In the genomic region with DNA sequence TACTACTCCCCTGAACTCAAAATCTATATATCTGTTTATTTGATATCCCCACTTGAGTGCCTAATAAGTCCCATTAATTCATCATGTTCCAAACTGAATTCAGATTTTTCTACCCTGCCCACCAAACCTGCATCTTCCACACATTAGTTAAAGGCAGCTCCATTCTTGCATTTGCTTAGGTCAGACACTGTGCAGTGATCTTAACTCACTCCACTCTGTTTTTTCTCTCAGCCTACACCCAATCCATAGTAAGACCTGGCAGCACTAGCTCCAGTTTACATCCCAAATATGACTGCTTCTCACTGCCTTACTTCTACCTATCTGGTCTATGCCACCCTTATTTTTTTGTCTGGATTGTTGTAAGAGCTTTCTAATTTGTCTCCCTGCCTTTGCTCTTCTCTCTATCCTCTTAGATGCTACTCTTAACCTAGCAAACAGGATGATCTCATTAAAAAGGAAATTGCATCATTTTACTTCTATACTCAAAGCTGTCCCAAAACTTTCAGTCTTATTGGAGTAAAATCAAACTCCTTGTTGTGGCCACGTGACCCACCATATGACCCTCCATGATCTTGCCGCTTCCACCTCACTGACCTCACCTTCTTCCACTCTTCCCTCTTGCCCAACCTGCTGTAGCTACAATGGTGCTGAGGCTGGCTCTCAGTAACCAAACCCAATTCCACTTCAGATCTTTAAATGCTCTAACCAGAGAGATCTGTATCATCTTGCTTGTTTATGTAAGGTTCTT, we compare ENCODE assay signal across 1 cellular context.
TF ChIP-seq lines count a peak whose summit lies in the region.

No MANE protein-coding gene starts in this region.

TF ChIP-seq in K562, 482 proteins besides CTCF, POLR2A, EP300 and RAD21 (continued from another document and continues in another):
- TF ChIP-seq, protein P1, sequence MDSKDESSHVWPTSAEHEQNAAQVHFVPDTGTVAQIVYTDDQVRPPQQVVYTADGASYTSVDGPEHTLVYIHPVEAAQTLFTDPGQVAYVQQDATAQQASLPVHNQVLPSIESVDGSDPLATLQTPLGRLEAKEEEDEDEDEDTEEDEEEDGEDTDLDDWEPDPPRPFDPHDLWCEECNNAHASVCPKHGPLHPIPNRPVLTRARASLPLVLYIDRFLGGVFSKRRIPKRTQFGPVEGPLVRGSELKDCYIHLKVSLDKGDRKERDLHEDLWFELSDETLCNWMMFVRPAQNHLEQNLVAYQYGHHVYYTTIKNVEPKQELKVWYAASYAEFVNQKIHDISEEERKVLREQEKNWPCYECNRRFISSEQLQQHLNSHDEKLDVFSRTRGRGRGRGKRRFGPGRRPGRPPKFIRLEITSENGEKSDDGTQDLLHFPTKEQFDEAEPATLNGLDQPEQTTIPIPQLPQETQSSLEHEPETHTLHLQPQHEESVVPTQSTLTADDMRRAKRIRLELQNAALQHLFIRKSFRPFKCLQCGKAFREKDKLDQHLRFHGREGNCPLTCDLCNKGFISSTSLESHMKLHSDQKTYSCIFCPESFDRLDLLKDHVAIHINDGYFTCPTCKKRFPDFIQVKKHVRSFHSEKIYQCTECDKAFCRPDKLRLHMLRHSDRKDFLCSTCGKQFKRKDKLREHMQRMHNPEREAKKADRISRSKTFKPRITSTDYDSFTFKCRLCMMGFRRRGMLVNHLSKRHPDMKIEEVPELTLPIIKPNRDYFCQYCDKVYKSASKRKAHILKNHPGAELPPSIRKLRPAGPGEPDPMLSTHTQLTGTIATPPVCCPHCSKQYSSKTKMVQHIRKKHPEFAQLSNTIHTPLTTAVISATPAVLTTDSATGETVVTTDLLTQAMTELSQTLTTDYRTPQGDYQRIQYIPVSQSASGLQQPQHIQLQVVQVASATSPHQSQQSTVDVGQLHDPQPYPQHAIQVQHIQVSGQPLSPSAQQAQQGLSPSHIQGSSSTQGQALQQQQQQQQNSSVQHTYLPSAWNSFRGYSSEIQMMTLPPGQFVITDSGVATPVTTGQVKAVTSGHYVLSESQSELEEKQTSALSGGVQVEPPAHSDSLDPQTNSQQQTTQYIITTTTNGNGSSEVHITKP (IDR thresholded peaks at IDR 0.05; ENCODE audit: partially characterized antibody): no peak
- peak; percentile 81 for TF ChIP-seq ZSCAN32 (CRISPR knock-in tag; IDR thresholded peaks at IDR 0.05)
- TF ChIP-seq, protein P2, sequence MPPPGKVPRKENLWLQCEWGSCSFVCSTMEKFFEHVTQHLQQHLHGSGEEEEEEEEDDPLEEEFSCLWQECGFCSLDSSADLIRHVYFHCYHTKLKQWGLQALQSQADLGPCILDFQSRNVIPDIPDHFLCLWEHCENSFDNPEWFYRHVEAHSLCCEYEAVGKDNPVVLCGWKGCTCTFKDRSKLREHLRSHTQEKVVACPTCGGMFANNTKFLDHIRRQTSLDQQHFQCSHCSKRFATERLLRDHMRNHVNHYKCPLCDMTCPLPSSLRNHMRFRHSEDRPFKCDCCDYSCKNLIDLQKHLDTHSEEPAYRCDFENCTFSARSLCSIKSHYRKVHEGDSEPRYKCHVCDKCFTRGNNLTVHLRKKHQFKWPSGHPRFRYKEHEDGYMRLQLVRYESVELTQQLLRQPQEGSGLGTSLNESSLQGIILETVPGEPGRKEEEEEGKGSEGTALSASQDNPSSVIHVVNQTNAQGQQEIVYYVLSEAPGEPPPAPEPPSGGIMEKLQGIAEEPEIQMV (tag; conservative IDR thresholded peaks at IDR 0.05; ENCODE audit: low read depth): no peak
- TF ChIP-seq HMG20B (CRISPR knock-in tag; IDR thresholded peaks at IDR 0.05): no peak
- TF ChIP-seq FOXA1 (IDR thresholded peaks at IDR 0.05; ENCODE audit: borderline replicate concordance): no peak
- TF ChIP-seq ZBTB1 (CRISPR knock-in tag; IDR thresholded peaks at IDR 0.05; ENCODE audit: borderline replicate concordance, low read depth): no peak
- no peak for TF ChIP-seq IRF2 (CRISPR knock-in tag; IDR thresholded peaks at IDR 0.05)
- TF ChIP-seq, protein P3, sequence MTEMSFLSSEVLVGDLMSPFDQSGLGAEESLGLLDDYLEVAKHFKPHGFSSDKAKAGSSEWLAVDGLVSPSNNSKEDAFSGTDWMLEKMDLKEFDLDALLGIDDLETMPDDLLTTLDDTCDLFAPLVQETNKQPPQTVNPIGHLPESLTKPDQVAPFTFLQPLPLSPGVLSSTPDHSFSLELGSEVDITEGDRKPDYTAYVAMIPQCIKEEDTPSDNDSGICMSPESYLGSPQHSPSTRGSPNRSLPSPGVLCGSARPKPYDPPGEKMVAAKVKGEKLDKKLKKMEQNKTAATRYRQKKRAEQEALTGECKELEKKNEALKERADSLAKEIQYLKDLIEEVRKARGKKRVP (CRISPR knock-in tag; IDR thresholded peaks at IDR 0.05): peak; percentile 75
- TF ChIP-seq WHSC1 (IDR thresholded peaks at IDR 0.05; ENCODE audit: low read length): no peak
- TF ChIP-seq ZNF121 (CRISPR knock-in tag; conservative IDR thresholded peaks at IDR 0.05): no peak
- TF ChIP-seq MYC (IDR thresholded peaks at IDR 0.05; ENCODE audit: low read depth, low read length): no peak
- no peak for TF ChIP-seq MYC (CRISPR knock-in tag; IDR thresholded peaks at IDR 0.05; ENCODE audit: borderline replicate concordance, low read depth)
- no peak for TF ChIP-seq ZNF778 (CRISPR knock-in tag; IDR thresholded peaks at IDR 0.05)
- TF ChIP-seq FOS (IDR thresholded peaks at IDR 0.05; ENCODE audit: extremely low read depth, insufficient read length): no peak
- TF ChIP-seq, protein P4, sequence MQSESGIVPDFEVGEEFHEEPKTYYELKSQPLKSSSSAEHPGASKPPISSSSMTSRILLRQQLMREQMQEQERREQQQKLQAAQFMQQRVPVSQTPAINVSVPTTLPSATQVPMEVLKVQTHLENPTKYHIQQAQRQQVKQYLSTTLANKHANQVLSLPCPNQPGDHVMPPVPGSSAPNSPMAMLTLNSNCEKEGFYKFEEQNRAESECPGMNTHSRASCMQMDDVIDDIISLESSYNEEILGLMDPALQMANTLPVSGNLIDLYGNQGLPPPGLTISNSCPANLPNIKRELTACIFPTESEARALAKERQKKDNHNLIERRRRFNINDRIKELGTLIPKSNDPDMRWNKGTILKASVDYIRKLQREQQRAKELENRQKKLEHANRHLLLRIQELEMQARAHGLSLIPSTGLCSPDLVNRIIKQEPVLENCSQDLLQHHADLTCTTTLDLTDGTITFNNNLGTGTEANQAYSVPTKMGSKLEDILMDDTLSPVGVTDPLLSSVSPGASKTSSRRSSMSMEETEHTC (IDR thresholded peaks at IDR 0.05): no peak
- TF ChIP-seq SIRT6 (IDR thresholded peaks at IDR 0.05; ENCODE audit: low read depth, low read length): no peak
- TF ChIP-seq, protein P5, sequence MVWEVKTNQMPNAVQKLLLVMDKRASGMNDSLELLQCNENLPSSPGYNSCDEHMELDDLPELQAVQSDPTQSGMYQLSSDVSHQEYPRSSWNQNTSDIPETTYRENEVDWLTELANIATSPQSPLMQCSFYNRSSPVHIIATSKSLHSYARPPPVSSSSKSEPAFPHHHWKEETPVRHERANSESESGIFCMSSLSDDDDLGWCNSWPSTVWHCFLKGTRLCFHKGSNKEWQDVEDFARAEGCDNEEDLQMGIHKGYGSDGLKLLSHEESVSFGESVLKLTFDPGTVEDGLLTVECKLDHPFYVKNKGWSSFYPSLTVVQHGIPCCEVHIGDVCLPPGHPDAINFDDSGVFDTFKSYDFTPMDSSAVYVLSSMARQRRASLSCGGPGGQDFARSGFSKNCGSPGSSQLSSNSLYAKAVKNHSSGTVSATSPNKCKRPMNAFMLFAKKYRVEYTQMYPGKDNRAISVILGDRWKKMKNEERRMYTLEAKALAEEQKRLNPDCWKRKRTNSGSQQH (CRISPR knock-in tag; IDR thresholded peaks at IDR 0.05): no peak
- TF ChIP-seq SP2 (IDR thresholded peaks at IDR 0.05; ENCODE audit: extremely low read depth, low read depth, low read length, poor library complexity, severe bottlenecking): no peak
- TF ChIP-seq LARP7 (IDR thresholded peaks at IDR 0.05): no peak
- no peak for TF ChIP-seq ZNF785 (CRISPR knock-in tag; IDR thresholded peaks at IDR 0.05)
- no peak for TF ChIP-seq KAT2B (IDR thresholded peaks at IDR 0.05; ENCODE audit: low read depth, low read length)
- TF ChIP-seq, protein P6, sequence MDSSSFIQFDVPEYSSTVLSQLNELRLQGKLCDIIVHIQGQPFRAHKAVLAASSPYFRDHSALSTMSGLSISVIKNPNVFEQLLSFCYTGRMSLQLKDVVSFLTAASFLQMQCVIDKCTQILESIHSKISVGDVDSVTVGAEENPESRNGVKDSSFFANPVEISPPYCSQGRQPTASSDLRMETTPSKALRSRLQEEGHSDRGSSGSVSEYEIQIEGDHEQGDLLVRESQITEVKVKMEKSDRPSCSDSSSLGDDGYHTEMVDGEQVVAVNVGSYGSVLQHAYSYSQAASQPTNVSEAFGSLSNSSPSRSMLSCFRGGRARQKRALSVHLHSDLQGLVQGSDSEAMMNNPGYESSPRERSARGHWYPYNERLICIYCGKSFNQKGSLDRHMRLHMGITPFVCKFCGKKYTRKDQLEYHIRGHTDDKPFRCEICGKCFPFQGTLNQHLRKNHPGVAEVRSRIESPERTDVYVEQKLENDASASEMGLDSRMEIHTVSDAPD (CRISPR knock-in tag; IDR thresholded peaks at IDR 0.05): no peak
- TF ChIP-seq, protein P7, sequence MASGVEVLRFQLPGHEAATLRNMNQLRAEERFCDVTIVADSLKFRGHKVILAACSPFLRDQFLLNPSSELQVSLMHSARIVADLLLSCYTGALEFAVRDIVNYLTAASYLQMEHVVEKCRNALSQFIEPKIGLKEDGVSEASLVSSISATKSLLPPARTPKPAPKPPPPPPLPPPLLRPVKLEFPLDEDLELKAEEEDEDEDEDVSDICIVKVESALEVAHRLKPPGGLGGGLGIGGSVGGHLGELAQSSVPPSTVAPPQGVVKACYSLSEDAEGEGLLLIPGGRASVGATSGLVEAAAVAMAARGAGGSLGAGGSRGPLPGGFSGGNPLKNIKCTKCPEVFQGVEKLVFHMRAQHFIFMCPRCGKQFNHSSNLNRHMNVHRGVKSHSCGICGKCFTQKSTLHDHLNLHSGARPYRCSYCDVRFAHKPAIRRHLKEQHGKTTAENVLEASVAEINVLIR (CRISPR knock-in tag; IDR thresholded peaks at IDR 0.05): no peak
- TF ChIP-seq ZBTB7A (IDR thresholded peaks at IDR 0.05; ENCODE audit: borderline replicate concordance, control insufficient read depth, low read depth, low read length): no peak
- TF ChIP-seq, protein P8, sequence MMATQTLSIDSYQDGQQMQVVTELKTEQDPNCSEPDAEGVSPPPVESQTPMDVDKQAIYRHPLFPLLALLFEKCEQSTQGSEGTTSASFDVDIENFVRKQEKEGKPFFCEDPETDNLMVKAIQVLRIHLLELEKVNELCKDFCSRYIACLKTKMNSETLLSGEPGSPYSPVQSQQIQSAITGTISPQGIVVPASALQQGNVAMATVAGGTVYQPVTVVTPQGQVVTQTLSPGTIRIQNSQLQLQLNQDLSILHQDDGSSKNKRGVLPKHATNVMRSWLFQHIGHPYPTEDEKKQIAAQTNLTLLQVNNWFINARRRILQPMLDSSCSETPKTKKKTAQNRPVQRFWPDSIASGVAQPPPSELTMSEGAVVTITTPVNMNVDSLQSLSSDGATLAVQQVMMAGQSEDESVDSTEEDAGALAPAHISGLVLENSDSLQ (IDR thresholded peaks at IDR 0.05): no peak
- TF ChIP-seq, protein P9, sequence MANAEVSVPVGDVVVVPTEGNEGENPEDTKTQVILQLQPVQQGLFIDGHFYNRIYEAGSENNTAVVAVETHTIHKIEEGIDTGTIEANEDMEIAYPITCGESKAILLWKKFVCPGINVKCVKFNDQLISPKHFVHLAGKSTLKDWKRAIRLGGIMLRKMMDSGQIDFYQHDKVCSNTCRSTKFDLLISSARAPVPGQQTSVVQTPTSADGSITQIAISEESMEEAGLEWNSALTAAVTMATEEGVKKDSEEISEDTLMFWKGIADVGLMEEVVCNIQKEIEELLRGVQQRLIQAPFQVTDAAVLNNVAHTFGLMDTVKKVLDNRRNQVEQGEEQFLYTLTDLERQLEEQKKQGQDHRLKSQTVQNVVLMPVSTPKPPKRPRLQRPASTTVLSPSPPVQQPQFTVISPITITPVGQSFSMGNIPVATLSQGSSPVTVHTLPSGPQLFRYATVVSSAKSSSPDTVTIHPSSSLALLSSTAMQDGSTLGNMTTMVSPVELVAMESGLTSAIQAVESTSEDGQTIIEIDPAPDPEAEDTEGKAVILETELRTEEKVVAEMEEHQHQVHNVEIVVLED (CRISPR knock-in tag; IDR thresholded peaks at IDR 0.05): no peak
- TF ChIP-seq, protein P10, sequence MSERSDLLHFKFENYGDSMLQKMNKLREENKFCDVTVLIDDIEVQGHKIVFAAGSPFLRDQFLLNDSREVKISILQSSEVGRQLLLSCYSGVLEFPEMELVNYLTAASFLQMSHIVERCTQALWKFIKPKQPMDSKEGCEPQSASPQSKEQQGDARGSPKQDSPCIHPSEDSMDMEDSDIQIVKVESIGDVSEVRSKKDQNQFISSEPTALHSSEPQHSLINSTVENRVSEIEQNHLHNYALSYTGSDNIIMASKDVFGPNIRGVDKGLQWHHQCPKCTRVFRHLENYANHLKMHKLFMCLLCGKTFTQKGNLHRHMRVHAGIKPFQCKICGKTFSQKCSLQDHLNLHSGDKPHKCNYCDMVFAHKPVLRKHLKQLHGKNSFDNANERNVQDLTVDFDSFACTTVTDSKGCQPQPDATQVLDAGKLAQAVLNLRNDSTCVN (CRISPR knock-in tag; IDR thresholded peaks at IDR 0.05): no peak
- TF ChIP-seq, protein P11, sequence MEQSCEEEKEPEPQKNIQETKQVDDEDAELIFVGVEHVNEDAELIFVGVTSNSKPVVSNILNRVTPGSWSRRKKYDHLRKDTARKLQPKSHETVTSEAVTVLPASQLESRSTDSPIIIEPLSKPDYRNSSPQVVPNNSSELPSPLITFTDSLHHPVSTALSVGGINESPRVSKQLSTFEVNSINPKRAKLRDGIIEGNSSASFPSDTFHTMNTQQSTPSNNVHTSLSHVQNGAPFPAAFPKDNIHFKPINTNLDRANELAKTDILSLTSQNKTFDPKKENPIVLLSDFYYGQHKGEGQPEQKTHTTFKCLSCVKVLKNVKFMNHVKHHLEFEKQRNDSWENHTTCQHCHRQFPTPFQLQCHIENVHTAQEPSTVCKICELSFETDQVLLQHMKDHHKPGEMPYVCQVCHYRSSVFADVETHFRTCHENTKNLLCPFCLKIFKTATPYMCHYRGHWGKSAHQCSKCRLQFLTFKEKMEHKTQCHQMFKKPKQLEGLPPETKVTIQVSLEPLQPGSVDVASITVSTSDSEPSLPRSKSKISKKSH (CRISPR knock-in tag; IDR thresholded peaks at IDR 0.05): no peak
- TF ChIP-seq, protein P12, sequence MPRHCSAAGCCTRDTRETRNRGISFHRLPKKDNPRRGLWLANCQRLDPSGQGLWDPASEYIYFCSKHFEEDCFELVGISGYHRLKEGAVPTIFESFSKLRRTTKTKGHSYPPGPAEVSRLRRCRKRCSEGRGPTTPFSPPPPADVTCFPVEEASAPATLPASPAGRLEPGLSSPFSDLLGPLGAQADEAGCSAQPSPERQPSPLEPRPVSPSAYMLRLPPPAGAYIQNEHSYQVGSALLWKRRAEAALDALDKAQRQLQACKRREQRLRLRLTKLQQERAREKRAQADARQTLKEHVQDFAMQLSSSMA (CRISPR knock-in tag; IDR thresholded peaks at IDR 0.05): no peak
- TF ChIP-seq JUND (IDR thresholded peaks at IDR 0.05; ENCODE audit: borderline replicate concordance, low read depth, low read length): 0 out of 2 replicates have a peak, but pooled peaks have one; percentile 23
- no peak for TF ChIP-seq JUND (tag; IDR thresholded peaks at IDR 0.05; ENCODE audit: borderline replicate concordance, low read depth, low read length)
- no peak for TF ChIP-seq NR2F6 (CRISPR knock-in tag; IDR thresholded peaks at IDR 0.05)
- no peak for TF ChIP-seq PTBP1 (IDR thresholded peaks at IDR 0.05; ENCODE audit: low read depth, low read length)
